14 cellular contexts compared by ENCODE assay signal in the genomic region with DNA sequence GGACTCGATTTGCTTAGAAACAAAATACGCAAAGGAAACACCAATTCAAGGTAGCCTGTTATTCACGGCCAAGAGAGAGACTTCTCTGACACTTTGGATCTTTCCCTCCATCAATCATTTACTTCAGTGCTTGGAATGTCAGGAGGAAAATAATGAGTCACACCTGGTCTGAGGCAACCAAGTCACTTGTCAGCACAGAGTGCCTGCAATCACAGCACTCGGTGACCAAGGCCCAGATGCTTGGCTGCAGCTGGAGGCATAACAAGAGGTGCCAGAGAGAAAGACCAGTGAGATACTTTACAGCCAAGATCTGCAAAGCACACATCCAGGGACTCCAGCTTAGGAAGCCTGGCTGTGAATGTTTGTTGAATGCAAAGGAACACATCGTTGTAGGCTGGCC. TPM values are rescaled to one million over a fixed set of nuclear protein-coding genes. Genes with fewer than 3 reads are reported as not detected.
A peak's percentile ranks its signal among the peaks of the same experiment; 100 is the strongest.
DNase-seq lines count a peak whose midpoint lies in the region; ATAC-seq and TF ChIP-seq lines count a peak whose summit lies in the region.
"Had no signal": no experiment of that assay in that cellular context is flagged by ENCODE, and none has a peak within 500 bp of the region (broad histone marks: within the 10 kb centered on the region; RNA-seq: fewer than 3 reads in every experiment).

No MANE protein-coding gene starts in this region.

- H3K36me3 ChIP-seq in liver (ENCODE audit: control insufficient read depth in 4 of 4, insufficient read depth in 3 of 4, low read depth in 1 of 4, low read length in 3 of 4) (no peaks in the 10 kb centered on the region), upper lobe of left lung (no peaks in the 10 kb centered on the region)

- 41% methylated on average over 5 of the region's 5 CpGs for WGBS in liver
- 45 to 59% methylated on average over 5 of the region's 5 CpGs for WGBS in upper lobe of left lung, 2 donors

- H3K4me3 ChIP-seq in coronary artery (no peak overlapping the region), liver (ENCODE audit: low read depth in 1 of 3, low read length in 3 of 3) (no peak overlapping the region), upper lobe of left lung (no peak overlapping the region)

- TF ChIP-seq CTCF in coronary artery (IDR thresholded peaks at IDR 0.05) (no peak), liver (IDR thresholded peaks at IDR 0.05; ENCODE audit: low read depth, low read length, missing input control) (no peak), upper lobe of left lung (IDR thresholded peaks at IDR 0.05) (no peak)

- peaks cover 12 to 36% (median 30%) of the 10 kb centered on the region in 4 donors for H3K4me1 ChIP-seq in liver (ENCODE audit: control insufficient read depth in 4 of 4, insufficient read depth in 4 of 4, low read length in 3 of 4)
- peaks cover 3 to 11% (median 8%) of the 10 kb centered on the region in 4 donors for H3K4me1 ChIP-seq in upper lobe of left lung

- peak in 1 of 2 donors; percentile 37 for TF ChIP-seq RAD21 in liver (IDR thresholded peaks at IDR 0.05)

- ATAC-seq in upper lobe of left lung (ENCODE audit: low FRiP score in 2 of 2) (peak; percentile 29 to 83), GM19455 (IDR thresholded peaks at IDR 0.05; ENCODE audit: unreplicated experiment) (no peak)

- peak in 1 of 4 donors; percentile 21 for TF ChIP-seq POLR2A in upper lobe of left lung (IDR thresholded peaks at IDR 0.05)

- no peak overlapping the region for H3K9ac ChIP-seq in liver (ENCODE audit: low read depth in 1 of 2, low read length in 2 of 2)
- H3K9ac ChIP-seq: KMS-11 had no signal

- H3K27me3 ChIP-seq in liver (ENCODE audit: control insufficient read depth in 4 of 4, insufficient read depth in 4 of 4, low read length in 3 of 4) (no peaks in the 10 kb centered on the region), upper lobe of left lung (no peaks in the 10 kb centered on the region)

- H3K27ac ChIP-seq in coronary artery (peak overlapping the region; percentile 52 to 87), liver (ENCODE audit: low read depth in 1 of 2, low read length in 2 of 2) (peak overlapping the region; percentile 25 to 74), upper lobe of left lung (peak overlapping the region; percentile 62 to 69 (median 64))
- H3K27ac ChIP-seq: KMS-11 had no signal

- DNase-seq in M059J (ENCODE audit: low read depth) (peak; percentile 56), coronary artery (ENCODE audit: low spot score) (no peak), upper lobe of left lung (peak in 1 of 2 donors; percentile 85), NCI-H524 treated with DMSO at 0.1 percent for 48 hours (lab: John Stamatoyannopoulos, UW) (no peak)
- DNase-seq in NK-92 treated with Interleukin-12 subunit alpha and Interleukin-12 subunit beta, amount 100 ng/mL, for 24 hours (lab: John Stamatoyannopoulos, UW) = no peak
- DNase-seq: amniotic stem cell; endodermal cell; H9; nephron progenitor cell; RPMI8226; stimulated activated CD4-positive, alpha-beta T cell treated with anti-CD3 and anti-CD28 coated beads, Interleukin-12 subunit alpha, Interleukin-12 subunit beta, amount 100 ng/mL, for 4 hours had no signal

- no peaks in the 10 kb centered on the region for H3K9me3 ChIP-seq in liver (ENCODE audit: control insufficient read depth in 4 of 4, low read length in 3 of 4)
- no peaks in the 10 kb centered on the region for H3K9me3 ChIP-seq in upper lobe of left lung

- TF ChIP-seq EP300 in upper lobe of left lung (IDR thresholded peaks at IDR 0.05) = peak in 1 of 4 donors; percentile 78

TF ChIP-seq in liver, 16 proteins besides CTCF, POLR2A, EP300 and RAD21:
- TF ChIP-seq HNF4G (IDR thresholded peaks at IDR 0.05) = no peak
- TF ChIP-seq HNF4A (conservative IDR thresholded peaks at IDR 0.05) = peak in 1 of 2 donors; percentile 65
- no peak for TF ChIP-seq NR2F2 (IDR thresholded peaks at IDR 0.05)
- no peak for TF ChIP-seq GABPA (IDR thresholded peaks at IDR 0.05 in 1 of 2, conservative IDR thresholded peaks at IDR 0.05 in 1 of 2)
- TF ChIP-seq SP1 (IDR thresholded peaks at IDR 0.05) = no peak
- TF ChIP-seq RXRA (IDR thresholded peaks at IDR 0.05) = peak in 1 of 2 donors; percentile 59
- TF ChIP-seq, protein P1, sequence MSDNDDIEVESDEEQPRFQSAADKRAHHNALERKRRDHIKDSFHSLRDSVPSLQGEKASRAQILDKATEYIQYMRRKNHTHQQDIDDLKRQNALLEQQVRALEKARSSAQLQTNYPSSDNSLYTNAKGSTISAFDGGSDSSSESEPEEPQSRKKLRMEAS (IDR thresholded peaks at IDR 0.05) = no peak
- TF ChIP-seq EGR1 (IDR thresholded peaks at IDR 0.05; ENCODE audit: low read depth in 2 of 2) = peak in 1 of 2 donors; percentile 62
- no peak for TF ChIP-seq YY1 (IDR thresholded peaks at IDR 0.05)
- peak; percentile 92 to 94 for TF ChIP-seq JUND (IDR thresholded peaks at IDR 0.05)
- no peak for TF ChIP-seq FOXA1 (IDR thresholded peaks at IDR 0.05)
- TF ChIP-seq, protein P2, sequence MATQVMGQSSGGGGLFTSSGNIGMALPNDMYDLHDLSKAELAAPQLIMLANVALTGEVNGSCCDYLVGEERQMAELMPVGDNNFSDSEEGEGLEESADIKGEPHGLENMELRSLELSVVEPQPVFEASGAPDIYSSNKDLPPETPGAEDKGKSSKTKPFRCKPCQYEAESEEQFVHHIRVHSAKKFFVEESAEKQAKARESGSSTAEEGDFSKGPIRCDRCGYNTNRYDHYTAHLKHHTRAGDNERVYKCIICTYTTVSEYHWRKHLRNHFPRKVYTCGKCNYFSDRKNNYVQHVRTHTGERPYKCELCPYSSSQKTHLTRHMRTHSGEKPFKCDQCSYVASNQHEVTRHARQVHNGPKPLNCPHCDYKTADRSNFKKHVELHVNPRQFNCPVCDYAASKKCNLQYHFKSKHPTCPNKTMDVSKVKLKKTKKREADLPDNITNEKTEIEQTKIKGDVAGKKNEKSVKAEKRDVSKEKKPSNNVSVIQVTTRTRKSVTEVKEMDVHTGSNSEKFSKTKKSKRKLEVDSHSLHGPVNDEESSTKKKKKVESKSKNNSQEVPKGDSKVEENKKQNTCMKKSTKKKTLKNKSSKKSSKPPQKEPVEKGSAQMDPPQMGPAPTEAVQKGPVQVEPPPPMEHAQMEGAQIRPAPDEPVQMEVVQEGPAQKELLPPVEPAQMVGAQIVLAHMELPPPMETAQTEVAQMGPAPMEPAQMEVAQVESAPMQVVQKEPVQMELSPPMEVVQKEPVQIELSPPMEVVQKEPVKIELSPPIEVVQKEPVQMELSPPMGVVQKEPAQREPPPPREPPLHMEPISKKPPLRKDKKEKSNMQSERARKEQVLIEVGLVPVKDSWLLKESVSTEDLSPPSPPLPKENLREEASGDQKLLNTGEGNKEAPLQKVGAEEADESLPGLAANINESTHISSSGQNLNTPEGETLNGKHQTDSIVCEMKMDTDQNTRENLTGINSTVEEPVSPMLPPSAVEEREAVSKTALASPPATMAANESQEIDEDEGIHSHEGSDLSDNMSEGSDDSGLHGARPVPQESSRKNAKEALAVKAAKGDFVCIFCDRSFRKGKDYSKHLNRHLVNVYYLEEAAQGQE (IDR thresholded peaks at IDR 0.05) = no peak
- no peak for TF ChIP-seq FOXA2 (IDR thresholded peaks at IDR 0.05)
- TF ChIP-seq, protein P3, sequence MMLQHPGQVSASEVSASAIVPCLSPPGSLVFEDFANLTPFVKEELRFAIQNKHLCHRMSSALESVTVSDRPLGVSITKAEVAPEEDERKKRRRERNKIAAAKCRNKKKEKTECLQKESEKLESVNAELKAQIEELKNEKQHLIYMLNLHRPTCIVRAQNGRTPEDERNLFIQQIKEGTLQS (IDR thresholded peaks at IDR 0.05) = peak; percentile 88
- TF ChIP-seq, protein P4, sequence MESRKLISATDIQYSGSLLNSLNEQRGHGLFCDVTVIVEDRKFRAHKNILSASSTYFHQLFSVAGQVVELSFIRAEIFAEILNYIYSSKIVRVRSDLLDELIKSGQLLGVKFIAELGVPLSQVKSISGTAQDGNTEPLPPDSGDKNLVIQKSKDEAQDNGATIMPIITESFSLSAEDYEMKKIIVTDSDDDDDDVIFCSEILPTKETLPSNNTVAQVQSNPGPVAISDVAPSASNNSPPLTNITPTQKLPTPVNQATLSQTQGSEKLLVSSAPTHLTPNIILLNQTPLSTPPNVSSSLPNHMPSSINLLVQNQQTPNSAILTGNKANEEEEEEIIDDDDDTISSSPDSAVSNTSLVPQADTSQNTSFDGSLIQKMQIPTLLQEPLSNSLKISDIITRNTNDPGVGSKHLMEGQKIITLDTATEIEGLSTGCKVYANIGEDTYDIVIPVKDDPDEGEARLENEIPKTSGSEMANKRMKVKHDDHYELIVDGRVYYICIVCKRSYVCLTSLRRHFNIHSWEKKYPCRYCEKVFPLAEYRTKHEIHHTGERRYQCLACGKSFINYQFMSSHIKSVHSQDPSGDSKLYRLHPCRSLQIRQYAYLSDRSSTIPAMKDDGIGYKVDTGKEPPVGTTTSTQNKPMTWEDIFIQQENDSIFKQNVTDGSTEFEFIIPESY (IDR thresholded peaks at IDR 0.05) = no peak
- TF ChIP-seq TAF1 (conservative IDR thresholded peaks at IDR 0.05) = peak; percentile 36

RNA-seq across cellular contexts. Expression of a gene that starts 34.0 kb away (rescaled TPM):
- total RNA-seq in M059J (2014; rRNA removed; shearing (Covaris generic)) = 7.0 and 8.4 TPM in 2 replicates
- 10 to 100 TPM in 1 of 2 donors, 1 to 10 TPM in 1; 8.5 to 48.3 TPM for total RNA-seq in liver
- polyA plus RNA-seq in liver = 10 to 100 TPM; 40.8 to 44.2 TPM
- total RNA-seq in upper lobe of left lung = 10 to 100 TPM in 5 of 6 donors, 1 to 10 TPM in 1; 6.3 to 32.5 (median 18.2) TPM

RNA-seq across cellular contexts. Expression of a gene that starts 52.2 kb away (rescaled TPM):
- total RNA-seq in M059J (2014; rRNA removed; shearing (Covaris generic)) = 34.6 and 55.0 TPM in 2 replicates
- total RNA-seq in liver (10 to 100 TPM; 18.9 to 40.3 TPM), upper lobe of left lung (100 to 1,000 TPM in 2 of 6 donors, 10 to 100 TPM in 4; 26.2 to 124 (median 65.3) TPM)
- polyA plus RNA-seq in liver = 1 to 10 TPM; 7.6 to 9.5 TPM
